In genomic region chr16:57735755-57736418, GRCh38 we compare ENCODE assay signal across 8 cellular contexts. TPM values are rescaled to one million over a fixed set of nuclear protein-coding genes. Genes with fewer than 3 reads are reported as not detected.
A peak's percentile ranks its signal among the peaks of the same experiment; 100 is the strongest.
DNase-seq lines count a peak whose midpoint lies in the region; ATAC-seq and TF ChIP-seq lines count a peak whose summit lies in the region.

Gene KATNB1, plus strand, starts transcription at chr16:57735770. Its CDS starts 1,474 bp downstream, at chr16:57737244.

- peaks cover 4 to 11% (median 10%) of the 10 kb centered on the region in 3 donors for H3K9me3 Mint-ChIP-seq in T-cell

- H3F3A ChIP-seq in GM23248 (ENCODE audit: insufficient read depth): peaks cover 34% of the 10 kb centered on the region

- peaks cover 17% of the 10 kb centered on the region; the same call in 1 of the 2 replicates for H3K79me2 ChIP-seq in GM23248 (ENCODE audit: insufficient read depth)

- no peaks in the 10 kb centered on the region for H3K36me3 ChIP-seq in GM23248 (ENCODE audit: low read depth)

- H3K4me1 ChIP-seq in GM23248 (ENCODE audit: insufficient read depth): peaks cover 22% of the 10 kb centered on the region

- peak within 1 kb of the TSS; percentile 89 for H2AFZ ChIP-seq in GM23248

- CTCF ChIA-PET in T-cell (lab: Charles Lee): interaction anchor here (0.7 to 2.3 kb wide), 14 partner anchors 21 to 1034 kb away, joined by 3 to 10 read pairs (median 4); partner anchors contain the start of genes CFAP20 (in 1 of the 2) and POLR2C (in 1 of the 2)

- peak within 1 kb of the TSS; percentile 98 for H3K9ac ChIP-seq in GM23248

- 0 to 1% methylated on average over 21 to 35 of the region's 35 CpGs for WGBS in GM23248 (ENCODE audit: low coverage in 1 of 2, low lambda C conversion rate in 2 of 2, missing lambda C conversion rate in 2 of 2), 2 experiments

- no peaks in the 10 kb centered on the region for H3K27me3 Mint-ChIP-seq in T-cell

- peak within 1 kb of the TSS; percentile 96 to 98 for H3K27ac Mint-ChIP-seq in T-cell

- ATAC-seq in T-cell (replicated peaks in 1 of 4): peak in 1 of 4 experiments; percentile 17
- no peak for ATAC-seq in HG03280 (IDR thresholded peaks at IDR 0.05; ENCODE audit: unreplicated experiment)

- TF ChIP-seq CTCF in AG10803 (conservative IDR thresholded peaks at IDR 0.05; ENCODE audit: low read length) (no peak), fibroblast of mammary gland (conservative IDR thresholded peaks at IDR 0.05; ENCODE audit: control insufficient read depth, insufficient read depth, low read depth, low read length) (no peak)

- H3K9me2 ChIP-seq in GM23248 (ENCODE audit: insufficient read depth): no peaks in the 10 kb centered on the region

- H3K36me3 Mint-ChIP-seq in T-cell: peaks cover 3% of the 10 kb centered on the region

- peak within 1 kb of the TSS; percentile 90 for H3K27ac ChIP-seq in GM23248

- no peaks in the 10 kb centered on the region for H3K27me3 ChIP-seq in GM23248 (replicated peaks; ENCODE audit: insufficient read depth)

- POLR2A ChIA-PET in T-cell (lab: Charles Lee): interaction anchor here (0.6 to 1.6 kb wide), 7 partner anchors 8 to 443 kb away, joined by 3 to 13 read pairs (median 3); no protein-coding TSS in a partner anchor

- H3K4me1 Mint-ChIP-seq in T-cell: peaks cover 21 to 34% (median 28%) of the 10 kb centered on the region in 3 donors

- DNase-seq in AG10803 (ENCODE audit: low read depth) (peak; percentile 17), GM23248 (no peak), T-cell (no peak), fibroblast of mammary gland (ENCODE audit: low read depth) (peak; percentile 7), occipital lobe (lab: John Stamatoyannopoulos, UW) (no peak), AG08395 (ENCODE audit: low spot score) (no peak), DMS114 treated with DMSO at 0.1 percent for 48 hours (lab: John Stamatoyannopoulos, UW; ENCODE audit: unreplicated experiment) (no peak)

- H3K4me3 Mint-ChIP-seq in T-cell: peak within 1 kb of the TSS; percentile 98 to 99 (median 98)

- H3K4me3 ChIP-seq in AG10803 (ENCODE audit: low read length) (peak within 1 kb of the TSS; percentile 88), GM23248 (peak within 1 kb of the TSS; percentile 93), fibroblast of mammary gland (ENCODE audit: control insufficient read depth, low read depth, low read length) (peak within 1 kb of the TSS; percentile 72)

- no peaks in the 10 kb centered on the region for H3K9me3 ChIP-seq in GM23248 (ENCODE audit: low read depth)

- H4K20me1 ChIP-seq in GM23248 (ENCODE audit: insufficient read depth): no peaks in the 10 kb centered on the region

- in situ Hi-C loops in GM23248 (cut with MboI): no loop called here

- H3K4me2 ChIP-seq in GM23248 (ENCODE audit: unreplicated experiment): peak within 1 kb of the TSS; percentile 97

RNA-seq across cellular contexts. Expression of gene KATNB1, which starts in this region (rescaled TPM):
- 20.2 and 27.9 TPM in 2 replicates for total RNA-seq in GM23248 (2014; rRNA removed; shearing (Covaris generic))
- polyA plus RNA-seq in GM23248 (2016; fragmentation: Nextera tagmentation; extraction: Ambion mirVana): 18.1 and 19.3 TPM in 2 replicates
- 10 to 100 TPM; 23.0 to 28.0 (median 25.5) TPM for total RNA-seq in T-cell
- total RNA-seq in occipital lobe: 27.8 TPM

Comparison
In these comparisons a context has a peak if more than half of its experiments do, and no peak if none do; other contexts are left out.
1. DNase-seq: peak in AG10803 (single experiment) and fibroblast of mammary gland (single experiment); none in GM23248 (single experiment), T-cell (0 of 34), occipital lobe (single experiment), AG08395 (single experiment) and DMS114 treated with DMSO at 0.1 percent for 48 hours (single experiment).
2. Peak in every context shown above with its lines, with median percentiles within 50 percentile points of each other: H3K4me3 ChIP-seq.